In the genomic region with DNA sequence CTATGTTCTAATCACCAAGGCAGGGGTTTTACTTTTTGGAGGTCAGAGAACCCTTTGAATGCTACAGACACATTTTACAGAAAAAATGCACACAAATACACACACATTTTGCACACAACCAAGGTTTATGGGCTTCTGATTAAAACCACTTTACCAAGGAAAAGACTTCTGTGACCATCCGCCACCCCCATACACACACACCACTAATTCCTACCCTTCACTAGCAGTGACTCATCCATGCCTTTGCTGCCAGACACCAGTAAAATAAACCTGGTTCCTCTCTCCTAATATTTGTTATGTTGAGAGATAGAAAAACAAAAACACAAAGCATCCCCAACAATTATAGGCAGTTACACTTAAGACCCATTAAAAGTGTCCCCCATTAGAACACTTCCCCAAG, we compare ENCODE assay signal across 13 cellular contexts. TPM values are rescaled to one million over a fixed set of nuclear protein-coding genes. Genes with fewer than 3 reads are reported as not detected.
DNase-seq lines count a peak whose midpoint lies in the region; ATAC-seq, FAIRE-seq and TF ChIP-seq lines count a peak whose summit lies in the region.
"Had no signal": no experiment of that assay in that cellular context is flagged by ENCODE, and none has a peak within 500 bp of the region (broad histone marks: within the 10 kb centered on the region; RNA-seq: fewer than 3 reads in every experiment).

No MANE protein-coding gene starts in this region.

- 17% methylated on average over 1 of the region's 1 CpG for WGBS in K562 (ENCODE audit: insufficient coverage, low coverage, missing lambda C conversion rate)

- no peak overlapping the region for H3K27ac Mint-ChIP-seq in T-helper 17 cell
- H3K27ac Mint-ChIP-seq: natural killer cell had no signal

- no peak for TF ChIP-seq EP300 in K562 (IDR thresholded peaks at IDR 0.05; ENCODE audit: low read length)

- no peak overlapping the region for H3K4me3 Mint-ChIP-seq in T-helper 17 cell
- H3K4me3 Mint-ChIP-seq: natural killer cell had no signal

- no peaks in the 10 kb centered on the region for H3K9me3 ChIP-seq in K562 (replicated peaks; ENCODE audit: control insufficient read depth, insufficient read depth, low read depth, low read length)
- no peaks in the 10 kb centered on the region for H3K9me3 ChIP-seq in osteoblast (ENCODE audit: low read depth, low read length)
- H3K9me3 ChIP-seq in T-helper 17 cell (ENCODE audit: control insufficient read depth, low read length, poor library complexity, severe bottlenecking): no peaks in the 10 kb centered on the region
- H3K9me3 ChIP-seq: HAP-1 had no signal

- in situ Hi-C loops in K562 (cut with MboI): no loop called here

- no TSS peak for BruUV-seq in K562 (replicated peaks; lab: Mats Ljungman, UMichigan)

- H3K9ac ChIP-seq in K562 (ENCODE audit: insufficient read depth in 1 of 2, low read depth in 2 of 2, low read length in 2 of 2): no peak overlapping the region

- TF ChIP-seq CTCF in K562 (IDR thresholded peaks at IDR 0.05 in 2 of 3, conservative IDR thresholded peaks at IDR 0.05 in 1 of 3; ENCODE audit: insufficient read depth in 2 of 3, low read depth in 1 of 3, low read length in 3 of 3) (no peak), osteoblast (IDR thresholded peaks at IDR 0.05; ENCODE audit: extremely low read depth, low read depth, low read length) (no peak)

- no peak for TF ChIP-seq RAD21 in K562 (CRISPR knock-in tag; conservative IDR thresholded peaks at IDR 0.05 in 1 of 2, IDR thresholded peaks at IDR 0.05 in 1 of 2)

- ATAC-seq in K562 (no peak), T-helper 17 cell (no peak)
- ATAC-seq: GM12878, natural killer cell had no signal

- H3K36me3 ChIP-seq in K562 (ENCODE audit: control insufficient read depth, insufficient read depth, low read length) (no peaks in the 10 kb centered on the region), osteoblast (ENCODE audit: insufficient read depth, low read length) (no peaks in the 10 kb centered on the region)
- H3K36me3 ChIP-seq: HAP-1 had no signal

- CTCF ChIA-PET in K562 (lab: Yijun Ruan, JAX; ENCODE audit: low intra/inter-chr PET ratio): no interaction called here

- H3K79me2 ChIP-seq in K562 (ENCODE audit: control insufficient read depth, insufficient read depth, low read length) (no peaks in the 10 kb centered on the region), osteoblast (ENCODE audit: insufficient read depth, low read length) (no peaks in the 10 kb centered on the region)

- no peak for TF ChIP-seq POLR2A in K562 (conservative IDR thresholded peaks at IDR 0.05)

- DNase-seq in GM03348 (ENCODE audit: low spot score) (peak; percentile 74), MV-4-11 (lab: John Stamatoyannopoulos, UW) (peak; percentile 29), K562 (ENCODE audit: extremely low read depth in 1 of 4, low spot score in 3 of 4) (no peak), osteoblast (ENCODE audit: insufficient read length, low spot score, missing footprints) (peak; percentile 78), T-helper 17 cell (no peak), NCI-H1930 (lab: John Stamatoyannopoulos, UW) (no peak)
- DNase-seq in activated naive CD4-positive, alpha-beta T cell treated with anti-CD3 and anti-CD28 coated beads, Interleukin-2, amount 50 U/mL, for 16 hours: no peak
- DNase-seq: dermis blood vessel endothelial cell, natural killer cell, NCI-H187 treated with DMSO at 0.1 percent for 48 hours, T1000 had no signal

- peaks cover 11% of the 10 kb centered on the region for H3K4me1 Mint-ChIP-seq in T-helper 17 cell
- H3K4me1 Mint-ChIP-seq: natural killer cell had no signal

- no peaks in the 10 kb centered on the region for H3K9me1 ChIP-seq in K562 (ENCODE audit: control insufficient read depth, insufficient read depth, low read length)

- H3K4me3 ChIP-seq in K562: no peak overlapping the region
- H3K4me3 ChIP-seq in osteoblast (ENCODE audit: insufficient read depth, low read length): no peak overlapping the region
- H3K4me3 ChIP-seq: GM12878, HAP-1 had no signal

- peaks cover 2 to 7% of the 10 kb centered on the region in 2 experiments; a peak in 2 of 5 replicates for H3K27me3 ChIP-seq in K562 (ENCODE audit: control insufficient read depth in 2 of 2, insufficient read depth in 2 of 2, low read length in 2 of 2)
- H3K27me3 ChIP-seq in osteoblast (ENCODE audit: insufficient read depth, low read length): no peaks in the 10 kb centered on the region

- H2AFZ ChIP-seq in K562 (ENCODE audit: low read depth, low read length): no peak overlapping the region
- H2AFZ ChIP-seq in osteoblast (ENCODE audit: low read length): no peak overlapping the region

- H4K20me1 ChIP-seq in K562 (replicated peaks; ENCODE audit: control insufficient read depth, insufficient read depth, low read length) (peaks cover 3% of the 10 kb centered on the region; the same call in 1 of the 2 replicates), osteoblast (ENCODE audit: insufficient read depth, low read length) (no peaks in the 10 kb centered on the region)

- H3K4me1 ChIP-seq in K562 (replicated peaks in 1 of 2; ENCODE audit: control insufficient read depth in 2 of 2, insufficient read depth in 2 of 2, low read length in 2 of 2): peaks cover 0 to 11% of the 10 kb centered on the region in 2 experiments; a peak in 2 of 5 replicates
- peaks cover 14% of the 10 kb centered on the region for H3K4me1 ChIP-seq in osteoblast (ENCODE audit: insufficient read depth, low read length)

- FAIRE-seq in K562 (lab: Jason Lieb, UNC): no peak
- FAIRE-seq: GM12878 had no signal

- peaks cover 22% of the 10 kb centered on the region for H3K27me3 Mint-ChIP-seq in T-helper 17 cell

- no peak overlapping the region for H3K27ac ChIP-seq in K562 (ENCODE audit: extremely low read depth, low read depth, low read length)
- H3K27ac ChIP-seq in osteoblast (ENCODE audit: low read depth, low read length): no peak overlapping the region

- intact Hi-C loops in K562 (cut with micrococcal nuclease): no loop called here

- H3K36me3 Mint-ChIP-seq in T-helper 17 cell (ENCODE audit: low read depth): peaks cover 6% of the 10 kb centered on the region
- H3K36me3 Mint-ChIP-seq: natural killer cell had no signal

- H3K4me2 ChIP-seq in K562 (ENCODE audit: insufficient read depth, low read length): no peak overlapping the region
- peak overlapping the region; percentile 59 for H3K4me2 ChIP-seq in osteoblast (ENCODE audit: insufficient read depth, low read length)

- POLR2A ChIA-PET in K562 (lab: Yijun Ruan, JAX): interaction anchor here (3.2 kb wide), 1 partner anchor 11 kb away, joined by 10 read pairs; no protein-coding TSS in a partner anchor

TF ChIP-seq in K562, 482 proteins besides CTCF, POLR2A, EP300 and RAD21 (continues in another document):
- TF ChIP-seq XRCC3 (IDR thresholded peaks at IDR 0.05) (no peak), RB1 (IDR thresholded peaks at IDR 0.05; ENCODE audit: low read depth) (no peak)
- TF ChIP-seq, protein P1, sequence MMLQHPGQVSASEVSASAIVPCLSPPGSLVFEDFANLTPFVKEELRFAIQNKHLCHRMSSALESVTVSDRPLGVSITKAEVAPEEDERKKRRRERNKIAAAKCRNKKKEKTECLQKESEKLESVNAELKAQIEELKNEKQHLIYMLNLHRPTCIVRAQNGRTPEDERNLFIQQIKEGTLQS (IDR thresholded peaks at IDR 0.05): peak; percentile 30; the same call in 1 of the 2 replicates
- TF ChIP-seq, protein P1 (CRISPR knock-in tag; conservative IDR thresholded peaks at IDR 0.05): no peak

RNA-seq across cellular contexts. Expression of a gene that starts 12.9 kb away (rescaled TPM):
- total RNA-seq in K562 (2011; cell fraction: chromatin; rRNA removed; ENCODE audit: low replicate concordance): 6.0 and 9.3 TPM in 2 replicates
- 5.7 and 6.2 TPM in 2 replicates for total RNA-seq in K562 (2011; cell fraction: nucleolus; rRNA removed)
- 10.0 and 15.0 TPM in 2 replicates for total RNA-seq in K562 (2011; cell fraction: nucleoplasm; rRNA removed)
- total RNA-seq in K562 (2014; rRNA removed) (2.6 and 3.8 TPM in 2 replicates), K562 (2014; rRNA removed; fragmentation: Illumina TruSeq; extraction: Trizol) (5.0 and 5.1 TPM in 2 replicates), K562 (2015; rRNA removed; fragmentation: Illumina TruSeq; extraction: Trizol) (4.2 and 4.7 TPM in 2 replicates), K562 (2021) (4.0 and 4.3 TPM in 2 replicates), osteoblast (7.2 and 7.4 TPM in 2 replicates), T-helper 17 cell (1 to 10 TPM; 2.7 to 3.0 TPM)
- polyA plus RNA-seq in K562 (2011; rRNA removed) (4.7 and 5.1 TPM in 2 replicates), K562 (2014; fragmentation: Illumina TruSeq; extraction: Trizol) (5.4 and 6.7 TPM in 2 replicates), K562 (2014; fragmentation: Nextera tagmentation; extraction: Ambion mirVana) (1 to 10 TPM; 3.0 to 3.4 TPM), K562 (2014; rRNA removed) (4.0 and 4.8 TPM in 2 replicates)
- 3.9 and 4.9 TPM in 2 replicates for polyA plus RNA-seq in K562 (2011; cell fraction: cytosol; rRNA removed)
- polyA plus RNA-seq in K562 (2011; cell fraction: nucleus; rRNA removed): 4.5 and 5.2 TPM in 2 replicates
- 4.4 and 5.1 TPM in 2 replicates for polyA plus RNA-seq in K562 (2012)
- polyA minus RNA-seq in K562 (2011; rRNA and poly(A)+ RNA removed): 3.0 and 3.3 TPM in 2 replicates
- 1.4 and 1.9 TPM in 2 replicates for polyA minus RNA-seq in K562 (2011; cell fraction: cytosol; rRNA and poly(A)+ RNA removed)
- 2.4 and 4.1 TPM in 2 replicates for polyA minus RNA-seq in K562 (2011; cell fraction: nucleus; rRNA and poly(A)+ RNA removed)

RNA-seq across cellular contexts. Expression of a gene that starts 51.1 kb away (rescaled TPM):
- total RNA-seq in K562 (2011; cell fraction: chromatin; rRNA removed; ENCODE audit: low replicate concordance): not detected in 2 replicates
- total RNA-seq in K562 (2011; cell fraction: nucleolus; rRNA removed): not detected in 2 replicates
- not detected in 2 replicates for total RNA-seq in K562 (2011; cell fraction: nucleoplasm; rRNA removed)
- total RNA-seq in K562 (2014; rRNA removed) (not detected in 2 replicates), K562 (2014; rRNA removed; fragmentation: Illumina TruSeq; extraction: Trizol) (not detected in 2 replicates), K562 (2015; rRNA removed; fragmentation: Illumina TruSeq; extraction: Trizol) (not detected in 2 replicates), K562 (2021) (not detected in 2 replicates), osteoblast (not detected in 2 replicates), T-helper 17 cell (not detected)
- polyA plus RNA-seq in K562 (2011; rRNA removed) (not detected in 2 replicates), K562 (2014; fragmentation: Illumina TruSeq; extraction: Trizol) (not detected in 2 replicates), K562 (2014; fragmentation: Nextera tagmentation; extraction: Ambion mirVana) (under 1 TPM; 0.06 to 0.11 TPM), K562 (2014; rRNA removed) (not detected in 2 replicates)
- polyA plus RNA-seq in K562 (2011; cell fraction: cytosol; rRNA removed): not detected in 2 replicates
- 0.10 TPM in 1 of 2 replicates, not detected in the other for polyA plus RNA-seq in K562 (2011; cell fraction: nucleus; rRNA removed)
- polyA plus RNA-seq in K562 (2012): 0.07 and 0.11 TPM in 2 replicates
- polyA minus RNA-seq in K562 (2011; rRNA and poly(A)+ RNA removed): not detected in 2 replicates
- polyA minus RNA-seq in K562 (2011; cell fraction: cytosol; rRNA and poly(A)+ RNA removed): not detected in 2 replicates
- not detected in 2 replicates for polyA minus RNA-seq in K562 (2011; cell fraction: nucleus; rRNA and poly(A)+ RNA removed)
- total RNA-seq: dermis blood vessel endothelial cell, natural killer cell had no signal

Comparison
In these comparisons a context has a peak if more than half of its experiments do, and no peak if none do; other contexts are left out.
1. DNase-seq: peak in GM03348 (single experiment), MV-4-11 (single experiment) and osteoblast (single experiment); none in K562 (0 of 4), T-helper 17 cell (0 of 3), activated naive CD4-positive, alpha-beta T cell treated with anti-CD3 and anti-CD28 coated beads, Interleukin-2, amount 50 U/mL, for 16 hours (single experiment) and NCI-H1930 (0 of 2).